In genomic region chr9:135076876-135077430, GRCh38 we compare ENCODE assay signal across 31 cellular contexts. TPM values are rescaled to one million over a fixed set of nuclear protein-coding genes. Genes with fewer than 3 reads are reported as not detected.
DNase-seq lines count a peak whose midpoint lies in the region; ATAC-seq and TF ChIP-seq lines count a peak whose summit lies in the region.
"Had no signal": no experiment of that assay in that cellular context is flagged by ENCODE, and none has a peak within 500 bp of the region (broad histone marks: within the 10 kb centered on the region; RNA-seq: fewer than 3 reads in every experiment).

No MANE protein-coding gene starts in this region.

- H3K9me3 Mint-ChIP-seq in activated CD4-positive, alpha-beta memory T cell treated with anti-CD3 and anti-CD28 coated beads for 36 hours: no peaks in the 10 kb centered on the region
- no peaks in the 10 kb centered on the region for H3K9me3 Mint-ChIP-seq in activated CD4-positive, alpha-beta memory T cell treated with anti-CD3 and anti-CD28 coated beads, Interleukin-2, amount 10 ng/mL, durations not matched to agents 7 days and 5 days
- H3K9me3 Mint-ChIP-seq in WTC11: no peaks in the 10 kb centered on the region
- H3K9me3 Mint-ChIP-seq: central memory CD8-positive, alpha-beta T cell; stimulated activated memory B cell treated with anti-CD40 and anti-IgM and Interleukin-4, amounts not matched to agents 10 μg/mL and 1 μg/mL and 100 μg/mL, for 72 hours had no signal

- H3K27me3 ChIP-seq in spleen (replicated peaks in 1 of 7): peaks cover 0 to 70% (median 20%) of the 10 kb centered on the region in 7 donors
- H3K27me3 ChIP-seq: MG63 had no signal

- TF ChIP-seq CTCF in WTC11 (IDR thresholded peaks at IDR 0.05) (no peak), spleen (IDR thresholded peaks at IDR 0.05 in 8 of 11, conservative IDR thresholded peaks at IDR 0.05 in 3 of 11) (no peak)

- no peak for TF ChIP-seq POLR2A in spleen (IDR thresholded peaks at IDR 0.05)

- 62 to 72% (median 70%) methylated on average over 6 of the region's 6 CpGs for WGBS in spleen, 5 donors

- H3K4me3 Mint-ChIP-seq in activated CD4-positive, alpha-beta memory T cell treated with anti-CD3 and anti-CD28 coated beads for 36 hours: no peak overlapping the region
- H3K4me3 Mint-ChIP-seq in activated CD4-positive, alpha-beta memory T cell treated with anti-CD3 and anti-CD28 coated beads, Interleukin-2, amount 10 ng/mL, durations not matched to agents 7 days and 5 days: no peak overlapping the region
- H3K4me3 Mint-ChIP-seq in WTC11: peak overlapping the region; percentile 35; the same call in 1 of the 2 replicates
- H3K4me3 Mint-ChIP-seq: B cell; central memory CD8-positive, alpha-beta T cell; naive thymus-derived CD4-positive, alpha-beta T cell; stimulated activated memory B cell treated with anti-CD40 and anti-IgM and Interleukin-4, amounts not matched to agents 10 μg/mL and 1 μg/mL and 100 μg/mL, for 72 hours; T-helper 17 cell had no signal

- H3K27ac ChIP-seq in spleen: no peak overlapping the region
- H3K27ac ChIP-seq: prostate gland, SJSA1, thoracic aorta had no signal

- H3K36me3 ChIP-seq in spleen: no peaks in the 10 kb centered on the region
- H3K36me3 ChIP-seq: MG63, prostate gland, SJSA1, thoracic aorta had no signal

- no peak overlapping the region for H3K27ac Mint-ChIP-seq in activated CD4-positive, alpha-beta memory T cell treated with anti-CD3 and anti-CD28 coated beads for 36 hours
- H3K27ac Mint-ChIP-seq in activated CD4-positive, alpha-beta memory T cell treated with anti-CD3 and anti-CD28 coated beads, Interleukin-2, amount 10 ng/mL, durations not matched to agents 7 days and 5 days: no peak overlapping the region
- no peak overlapping the region for H3K27ac Mint-ChIP-seq in WTC11
- H3K27ac Mint-ChIP-seq: B cell; naive thymus-derived CD4-positive, alpha-beta T cell; stimulated activated memory B cell treated with anti-CD40 and anti-IgM and Interleukin-4, amounts not matched to agents 10 μg/mL and 1 μg/mL and 100 μg/mL, for 72 hours; T-helper 17 cell had no signal

- H3K9me3 ChIP-seq in spleen: no peaks in the 10 kb centered on the region
- H3K9me3 ChIP-seq: MG63, prostate gland, SJSA1, thoracic aorta had no signal

- no peaks in the 10 kb centered on the region for H3K4me1 Mint-ChIP-seq in activated CD4-positive, alpha-beta memory T cell treated with anti-CD3 and anti-CD28 coated beads for 36 hours (ENCODE audit: low read depth)
- H3K4me1 Mint-ChIP-seq in activated CD4-positive, alpha-beta memory T cell treated with anti-CD3 and anti-CD28 coated beads, Interleukin-2, amount 10 ng/mL, durations not matched to agents 7 days and 5 days: no peaks in the 10 kb centered on the region
- H3K4me1 Mint-ChIP-seq in WTC11: peaks cover 11% of the 10 kb centered on the region
- H3K4me1 Mint-ChIP-seq: B cell; central memory CD8-positive, alpha-beta T cell; stimulated activated memory B cell treated with anti-CD40 and anti-IgM and Interleukin-4, amounts not matched to agents 10 μg/mL and 1 μg/mL and 100 μg/mL, for 72 hours had no signal

- intact Hi-C loops in activated CD4-positive, alpha-beta memory T cell treated with anti-CD3 and anti-CD28 coated beads for 36 hours (cut with micrococcal nuclease): no loop called here
- intact Hi-C loops in spleen (cut with DNase I; ENCODE audit: low total_unique reads): no loop called here

- CTCF ChIA-PET in activated CD4-positive, alpha-beta memory T cell treated with anti-CD3 and anti-CD28 coated beads for 36 hours (lab: Charles Lee): no interaction called here
- CTCF ChIA-PET in activated CD4-positive, alpha-beta memory T cell treated with anti-CD3 and anti-CD28 coated beads, Interleukin-2, amount 10 ng/mL, durations not matched to agents 7 days and 5 days (lab: Charles Lee): no interaction called here
- CTCF ChIA-PET in WTC11 (lab: Charles Lee): no interaction called here

- peaks cover 0 to 38% (median 5%) of the 10 kb centered on the region in 6 donors for H3K4me1 ChIP-seq in spleen
- H3K4me1 ChIP-seq: prostate gland, SJSA1 had no signal

- POLR2A ChIA-PET in activated CD4-positive, alpha-beta memory T cell treated with anti-CD3 and anti-CD28 coated beads for 36 hours (lab: Charles Lee): no interaction called here
- POLR2A ChIA-PET in activated CD4-positive, alpha-beta memory T cell treated with anti-CD3 and anti-CD28 coated beads, Interleukin-2, amount 10 ng/mL, durations not matched to agents 7 days and 5 days (lab: Charles Lee): no interaction called here
- POLR2A ChIA-PET in WTC11 (lab: Charles Lee): no interaction called here

- DNase-seq in activated CD4-positive, alpha-beta memory T cell treated with anti-CD3 and anti-CD28 coated beads for 36 hours: peak; percentile 4
- no peak for DNase-seq in activated CD4-positive, alpha-beta memory T cell treated with anti-CD3 and anti-CD28 coated beads, Interleukin-2, amount 10 ng/mL, durations not matched to agents 7 days and 5 days
- DNase-seq in WTC11 (ENCODE audit: low spot score): no peak
- peak; percentile 23 for DNase-seq in left lobe of liver (ENCODE audit: low spot score)
- peak; percentile 41 for DNase-seq in spleen
- DNase-seq in DMS53 (lab: John Stamatoyannopoulos, UW): no peak
- DNase-seq in NCI-H187 treated with DMSO at 0.1 percent for 48 hours (lab: John Stamatoyannopoulos, UW): no peak
- DNase-seq: 8988T; activated CD4-positive, alpha-beta T cell treated with anti-CD3 and anti-CD28 coated beads, Interleukin-2, amount 50 U/mL, for 1 hour; activated naive CD4-positive, alpha-beta T cell; activated T-cell treated with anti-CD3 and anti-CD28 coated beads for 4 hours; amniotic stem cell; DMS79; HCEC 1CT; naive thymus-derived CD4-positive, alpha-beta T cell; NCI-H1417 treated with DMSO at 0.1 percent for 48 hours; NCI-H2107; NCI-H510A; stimulated activated CD4-positive, alpha-beta T cell treated with anti-CD3 and anti-CD28 coated beads, Interleukin-1b, Interleukin-23, amount 100 ng/mL, for 48 hours; T-helper 17 cell had no signal

- peaks cover 26% of the 10 kb centered on the region for H3K27me3 Mint-ChIP-seq in activated CD4-positive, alpha-beta memory T cell treated with anti-CD3 and anti-CD28 coated beads for 36 hours
- peaks cover 21% of the 10 kb centered on the region for H3K27me3 Mint-ChIP-seq in activated CD4-positive, alpha-beta memory T cell treated with anti-CD3 and anti-CD28 coated beads, Interleukin-2, amount 10 ng/mL, durations not matched to agents 7 days and 5 days
- H3K27me3 Mint-ChIP-seq in WTC11 (ENCODE audit: low read depth): peaks cover 20% of the 10 kb centered on the region

- no peaks in the 10 kb centered on the region for H3K36me3 Mint-ChIP-seq in activated CD4-positive, alpha-beta memory T cell treated with anti-CD3 and anti-CD28 coated beads for 36 hours
- no peaks in the 10 kb centered on the region for H3K36me3 Mint-ChIP-seq in activated CD4-positive, alpha-beta memory T cell treated with anti-CD3 and anti-CD28 coated beads, Interleukin-2, amount 10 ng/mL, durations not matched to agents 7 days and 5 days (ENCODE audit: low read depth)
- no peaks in the 10 kb centered on the region for H3K36me3 Mint-ChIP-seq in WTC11
- H3K36me3 Mint-ChIP-seq: naive thymus-derived CD4-positive, alpha-beta T cell; stimulated activated memory B cell treated with anti-CD40 and anti-IgM and Interleukin-4, amounts not matched to agents 10 μg/mL and 1 μg/mL and 100 μg/mL, for 72 hours had no signal

- ATAC-seq in WTC11: no peak
- ATAC-seq in left lobe of liver: no peak
- ATAC-seq in GM18498 (IDR thresholded peaks at IDR 0.05; ENCODE audit: unreplicated experiment): no peak
- ATAC-seq: naive thymus-derived CD4-positive, alpha-beta T cell; Panc1; T-helper 17 cell had no signal

- peak overlapping the region in 7 of 8 donors; percentile 41 to 69 (median 51) for H3K4me3 ChIP-seq in spleen
- H3K4me3 ChIP-seq: K562, SJSA1 had no signal

TF ChIP-seq in WTC11, 78 proteins besides CTCF, POLR2A, EP300 and RAD21 (continues in another document):
- TF ChIP-seq, protein P1, sequence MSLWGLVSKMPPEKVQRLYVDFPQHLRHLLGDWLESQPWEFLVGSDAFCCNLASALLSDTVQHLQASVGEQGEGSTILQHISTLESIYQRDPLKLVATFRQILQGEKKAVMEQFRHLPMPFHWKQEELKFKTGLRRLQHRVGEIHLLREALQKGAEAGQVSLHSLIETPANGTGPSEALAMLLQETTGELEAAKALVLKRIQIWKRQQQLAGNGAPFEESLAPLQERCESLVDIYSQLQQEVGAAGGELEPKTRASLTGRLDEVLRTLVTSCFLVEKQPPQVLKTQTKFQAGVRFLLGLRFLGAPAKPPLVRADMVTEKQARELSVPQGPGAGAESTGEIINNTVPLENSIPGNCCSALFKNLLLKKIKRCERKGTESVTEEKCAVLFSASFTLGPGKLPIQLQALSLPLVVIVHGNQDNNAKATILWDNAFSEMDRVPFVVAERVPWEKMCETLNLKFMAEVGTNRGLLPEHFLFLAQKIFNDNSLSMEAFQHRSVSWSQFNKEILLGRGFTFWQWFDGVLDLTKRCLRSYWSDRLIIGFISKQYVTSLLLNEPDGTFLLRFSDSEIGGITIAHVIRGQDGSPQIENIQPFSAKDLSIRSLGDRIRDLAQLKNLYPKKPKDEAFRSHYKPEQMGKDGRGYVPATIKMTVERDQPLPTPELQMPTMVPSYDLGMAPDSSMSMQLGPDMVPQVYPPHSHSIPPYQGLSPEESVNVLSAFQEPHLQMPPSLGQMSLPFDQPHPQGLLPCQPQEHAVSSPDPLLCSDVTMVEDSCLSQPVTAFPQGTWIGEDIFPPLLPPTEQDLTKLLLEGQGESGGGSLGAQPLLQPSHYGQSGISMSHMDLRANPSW (CRISPR knock-in tag; conservative IDR thresholded peaks at IDR 0.05; ENCODE audit: low read depth): no peak
- TF ChIP-seq ZNF396 (CRISPR knock-in tag; IDR thresholded peaks at IDR 0.05; ENCODE audit: borderline replicate concordance) (no peak), E2F4 (CRISPR knock-in tag; IDR thresholded peaks at IDR 0.05; ENCODE audit: borderline replicate concordance, low read depth) (no peak)

RNA-seq across cellular contexts. Expression of gene OLFM1, which starts 10.5 kb away (rescaled TPM):
- total RNA-seq in activated CD4-positive, alpha-beta memory T cell treated with anti-CD3 and anti-CD28 coated beads for 36 hours: not detected
- not detected for total RNA-seq in activated CD4-positive, alpha-beta memory T cell treated with anti-CD3 and anti-CD28 coated beads, Interleukin-2, amount 10 ng/mL, durations not matched to agents 7 days and 5 days
- total RNA-seq in WTC11 (2021) (31.8 to 37.6 TPM (median 31.9 TPM) in 3 replicates), left lobe of liver (1.8 TPM), spleen (100 to 1,000 TPM in 1 of 7 donors, 10 to 100 TPM in 6; 40.9 to 109 (median 47.1) TPM)
- polyA plus RNA-seq in spleen: 10 to 100 TPM in 2 of 3 donors, 1 to 10 TPM in 1; 5.9 to 22.3 (median 16.8) TPM
- total RNA-seq: B cell, HT-29, K562, T-helper 17 cell had no signal
- polyA plus RNA-seq: K562; naive thymus-derived CD4-positive, alpha-beta T cell had no signal

Comparison
In these comparisons a context has a peak if more than half of its experiments do, and no peak if none do; other contexts are left out.
1. DNase-seq: peak in activated CD4-positive, alpha-beta memory T cell treated with anti-CD3 and anti-CD28 coated beads for 36 hours (single experiment), left lobe of liver (single experiment) and spleen (single experiment); none in activated CD4-positive, alpha-beta memory T cell treated with anti-CD3 and anti-CD28 coated beads, Interleukin-2, amount 10 ng/mL, durations not matched to agents 7 days and 5 days (single experiment), WTC11 (single experiment), DMS53 (single experiment) and NCI-H187 treated with DMSO at 0.1 percent for 48 hours (single experiment).
2. RNA of gene OLFM1, which starts 10.5 kb away (total RNA-seq): 40.9 to 109 TPM in spleen and 31.8 to 37.6 TPM in WTC11; 1.8 TPM in left lobe of liver (single experiment), not detected in activated CD4-positive, alpha-beta memory T cell treated with anti-CD3 and anti-CD28 coated beads for 36 hours and not detected in activated CD4-positive, alpha-beta memory T cell treated with anti-CD3 and anti-CD28 coated beads, Interleukin-2, amount 10 ng/mL, durations not matched to agents 7 days and 5 days; every median in the first group is over 10 times any median in the second.